ENCODE assay signal across 14 cellular contexts in the genomic region with DNA sequence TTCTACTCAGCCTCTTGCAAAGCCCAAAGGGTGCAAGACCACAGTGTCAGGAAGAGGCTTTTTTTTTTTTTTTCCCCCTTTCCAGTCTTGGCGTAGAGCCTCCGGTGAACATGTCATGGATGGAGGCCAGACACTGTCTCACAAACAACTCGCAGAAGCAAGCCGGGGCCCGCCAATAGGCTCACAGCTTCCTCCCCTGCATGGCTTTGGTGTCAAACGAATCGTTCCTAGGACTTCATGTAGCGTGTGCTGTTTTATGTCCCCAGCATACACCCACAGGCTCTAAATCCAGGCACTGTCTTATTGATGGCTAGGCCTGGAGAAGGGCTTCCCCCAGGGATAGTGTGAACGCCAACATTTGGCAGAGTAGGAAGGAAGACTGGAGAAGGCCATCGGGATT.
DNase-seq lines count a peak whose midpoint lies in the region; ATAC-seq, FAIRE-seq and TF ChIP-seq lines count a peak whose summit lies in the region.
"Had no signal": no experiment of that assay in that cellular context is flagged by ENCODE, and none has a peak within 500 bp of the region (broad histone marks: within the 10 kb centered on the region; RNA-seq: fewer than 3 reads in every experiment).

No MANE protein-coding gene starts in this region.

- peak; percentile 58 for DNase-seq in NCI-H1694 (lab: John Stamatoyannopoulos, UW)
- DNase-seq in kidney = peak; percentile 73
- DNase-seq in smooth muscle cell (lab: John Stamatoyannopoulos, UW; ENCODE audit: unreplicated experiment) = no peak
- DNase-seq in DMS79 treated with DMSO at 0.1 percent for 48 hours (lab: John Stamatoyannopoulos, UW) = no peak
- no peak for DNase-seq in NOMO-1 (lab: John Stamatoyannopoulos, UW; ENCODE audit: unreplicated experiment in 2 of 2)
- DNase-seq: activated CD4-positive, alpha-beta memory T cell treated with anti-CD3 and anti-CD28 coated beads, Interleukin-2, amount 10 ng/mL, durations not matched to agents 7 days and 5 days; DMS 273 treated with DMSO at 0.1 percent for 48 hours; foreskin melanocyte; NCI-H1048; NCI-H226; stimulated activated naive CD4-positive, alpha-beta T cell had no signal

- H3K79me2 ChIP-seq in smooth muscle cell (ENCODE audit: low read depth) = no peaks in the 10 kb centered on the region

- H3K27me3 ChIP-seq in smooth muscle cell (ENCODE audit: low read depth) = no peaks in the 10 kb centered on the region

- no peak overlapping the region for H3K4me3 ChIP-seq in kidney (ENCODE audit: low read length in 2 of 2)
- H3K4me3 ChIP-seq in smooth muscle cell = no peak overlapping the region

- no peak for FAIRE-seq in kidney (lab: Jason Lieb, UNC)

- no peaks in the 10 kb centered on the region for H3K36me3 ChIP-seq in kidney (ENCODE audit: control insufficient read depth in 1 of 2, insufficient read depth in 2 of 2, low read length in 2 of 2)
- no peaks in the 10 kb centered on the region for H3K36me3 ChIP-seq in smooth muscle cell (ENCODE audit: low read depth)

- TF ChIP-seq CTCF in kidney (IDR thresholded peaks at IDR 0.05; ENCODE audit: borderline replicate concordance, extremely low read depth, insufficient read depth) = no peak
- TF ChIP-seq CTCF in smooth muscle cell (IDR thresholded peaks at IDR 0.05; ENCODE audit: borderline replicate concordance, insufficient read depth, poor library complexity, severe bottlenecking) = no peak

- H3K9ac ChIP-seq in kidney (ENCODE audit: low read length in 2 of 2) = no peak overlapping the region
- H3K9ac ChIP-seq in smooth muscle cell (ENCODE audit: low read depth) = no peak overlapping the region

- peak overlapping the region; percentile 93 for H2AFZ ChIP-seq in smooth muscle cell (ENCODE audit: low read depth)

- 32% methylated on average over 10 of the region's 10 CpGs for WGBS in smooth muscle cell (ENCODE audit: low lambda C conversion rate)

- peak; percentile 22 for ATAC-seq in esophagus mucosa
- no peak for ATAC-seq in HG03342 (IDR thresholded peaks at IDR 0.05; ENCODE audit: unreplicated experiment)
- ATAC-seq in GM18511 (IDR thresholded peaks at IDR 0.05; ENCODE audit: unreplicated experiment) = no peak

- H3K9me3 ChIP-seq in kidney (ENCODE audit: control insufficient read depth in 1 of 2, low read length in 2 of 2) (no peaks in the 10 kb centered on the region), smooth muscle cell (replicated peaks; ENCODE audit: low read depth) (no peaks in the 10 kb centered on the region)

- intact Hi-C loops in kidney (cut with DNase I) = no loop called here

- H3F3A ChIP-seq in smooth muscle cell (ENCODE audit: low read depth) = peaks cover 7% of the 10 kb centered on the region

- peak overlapping the region; percentile 44 for H3K4me2 ChIP-seq in smooth muscle cell

- H4K20me1 ChIP-seq in smooth muscle cell (ENCODE audit: low read depth) = no peaks in the 10 kb centered on the region

- H3K27ac ChIP-seq in kidney (ENCODE audit: low read depth in 2 of 2, low read length in 2 of 2) = no peak overlapping the region
- peak overlapping the region; percentile 57 for H3K27ac ChIP-seq in smooth muscle cell (ENCODE audit: low read depth)

- H3K4me1 ChIP-seq in kidney (ENCODE audit: control insufficient read depth in 1 of 2, insufficient read depth in 1 of 2, low read depth in 1 of 2, low read length in 2 of 2) (no peaks in the 10 kb centered on the region), smooth muscle cell (ENCODE audit: low read depth) (peaks cover 5% of the 10 kb centered on the region)

Comparison
In these comparisons a context has a peak if more than half of its experiments do, and no peak if none do; other contexts are left out.
1. DNase-seq: peak in NCI-H1694 (single experiment) and kidney (single experiment); none in smooth muscle cell (single experiment), DMS79 treated with DMSO at 0.1 percent for 48 hours (single experiment) and NOMO-1 (0 of 2).